In genomic region chr1:155177918-155178281, GRCh38 we compare ENCODE assay signal across 23 cellular contexts. TPM values are rescaled to one million over a fixed set of nuclear protein-coding genes. Genes with fewer than 3 reads are reported as not detected.
DNase-seq lines count a peak whose midpoint lies in the region; ATAC-seq and TF ChIP-seq lines count a peak whose summit lies in the region.
"Had no signal": no experiment of that assay in that cellular context is flagged by ENCODE, and none has a peak within 500 bp of the region (broad histone marks: within the 10 kb centered on the region; RNA-seq: fewer than 3 reads in every experiment).

No MANE protein-coding gene starts in this region.

- H3K9me3 Mint-ChIP-seq in natural killer cell treated with Interleukin-12 subunit alpha and Interleukin-12 subunit beta and Interleukin-15 and Interleukin-18, amount 100 ng/mL, for 72 hours: no peaks in the 10 kb centered on the region
- H3K9me3 Mint-ChIP-seq: activated CD4-positive, alpha-beta T cell treated with anti-CD3 and anti-CD28 coated beads, Interleukin-2, amount 10 ng/mL, durations not matched to agents 24 days and 14 days; stimulated activated naive CD8-positive, alpha-beta T cell treated with anti-CD3 and anti-CD28 coated beads, Interleukin-15, amount 100 ng/mL, for 72 hours had no signal

- no peak for TF ChIP-seq CTCF in GM20000 (IDR thresholded peaks at IDR 0.05; ENCODE audit: extremely low read depth, missing control alignments)
- no peak for TF ChIP-seq CTCF in coronary artery (IDR thresholded peaks at IDR 0.05)
- no peak for TF ChIP-seq CTCF in ovary (IDR thresholded peaks at IDR 0.05)

- H3K27ac ChIP-seq in coronary artery: no peak overlapping the region
- H3K27ac ChIP-seq in ovary: no peak overlapping the region
- H3K27ac ChIP-seq: brain microvascular endothelial cell, KMS-11, uterus had no signal

- no peaks in the 10 kb centered on the region for H3K27me3 ChIP-seq in ovary
- H3K27me3 ChIP-seq: BE2C, brain microvascular endothelial cell, dorsolateral prefrontal cortex, uterus had no signal

- no peak for TF ChIP-seq EP300 in ovary (IDR thresholded peaks at IDR 0.05)

- no peaks in the 10 kb centered on the region for H3K9me3 ChIP-seq in ovary
- H3K9me3 ChIP-seq: BE2C, uterus had no signal

- peak; percentile 14 for DNase-seq in activated CD4-positive, CD25-positive, alpha-beta regulatory T cell treated with anti-CD3 and anti-CD28 coated beads, Interleukin-2, amount 50 U/mL, for 72 hours
- DNase-seq in activated CD4-positive, CD25-positive, alpha-beta regulatory T cell (lab: John Stamatoyannopoulos, UW): no peak
- peak; percentile 23 for DNase-seq in GM20000 (ENCODE audit: low spot score)
- DNase-seq in coronary artery (ENCODE audit: low spot score): peak; percentile 68
- DNase-seq in ovary: peak in 4 of 5 donors; percentile 12 to 31 (median 24)
- DNase-seq in natural killer cell treated with Interleukin-12 subunit alpha and Interleukin-12 subunit beta and Interleukin-15 and Interleukin-18, amount 100 ng/mL, for 72 hours (ENCODE audit: low spot score): no peak
- DNase-seq in HT-29 (ENCODE audit: low spot score): no peak
- DNase-seq in G401 (ENCODE audit: low spot score): no peak
- DNase-seq: activated CD4-positive, alpha-beta T cell treated with anti-CD3 and anti-CD28 coated beads, Interleukin-2, amount 10 ng/mL, durations not matched to agents 24 days and 14 days; BE2C; brain microvascular endothelial cell; EL; erythroblast; NCI-H1092 treated with DMSO at 0.1 percent for 48 hours; NCI-H2081; NCI-H446 treated with DMSO at 0.1 percent for 48 hours; stimulated activated CD4-positive, alpha-beta T cell treated with anti-CD3 and anti-CD28 coated beads, Interleukin-2, amount 100 ng/mL, for 24 hours; SW 1271 had no signal

- H3K36me3 ChIP-seq in ovary: no peaks in the 10 kb centered on the region
- H3K36me3 ChIP-seq: uterus had no signal

- TF ChIP-seq POLR2A in ovary (IDR thresholded peaks at IDR 0.05): no peak

- intact Hi-C loops in ovary (cut with DNase I): loop anchor here in 1 of 4 donors (10.0 kb wide), 2 partner anchors 147 to 417 kb away; partner anchors contain the start of gene RUSC1

- ATAC-seq in natural killer cell treated with Interleukin-12 subunit alpha and Interleukin-12 subunit beta and Interleukin-15 and Interleukin-18, amount 100 ng/mL, for 72 hours: no peak
- ATAC-seq: stimulated activated naive CD8-positive, alpha-beta T cell treated with anti-CD3 and anti-CD28 coated beads, Interleukin-15, amount 100 ng/mL, for 72 hours had no signal

- no peaks in the 10 kb centered on the region for H3K36me3 Mint-ChIP-seq in natural killer cell treated with Interleukin-12 subunit alpha and Interleukin-12 subunit beta and Interleukin-15 and Interleukin-18, amount 100 ng/mL, for 72 hours

- 94 to 97% (median 96%) methylated on average over 9 of the region's 9 CpGs for WGBS in ovary, 3 donors

- no peaks in the 10 kb centered on the region for H3K27me3 Mint-ChIP-seq in natural killer cell treated with Interleukin-12 subunit alpha and Interleukin-12 subunit beta and Interleukin-15 and Interleukin-18, amount 100 ng/mL, for 72 hours
- H3K27me3 Mint-ChIP-seq: stimulated activated naive CD8-positive, alpha-beta T cell treated with anti-CD3 and anti-CD28 coated beads, Interleukin-15, amount 100 ng/mL, for 72 hours had no signal

- H3K4me1 ChIP-seq in ovary (ENCODE audit: insufficient read depth): no peaks in the 10 kb centered on the region
- H3K4me1 ChIP-seq: uterus had no signal

- no peak overlapping the region for H3K27ac Mint-ChIP-seq in natural killer cell treated with Interleukin-12 subunit alpha and Interleukin-12 subunit beta and Interleukin-15 and Interleukin-18, amount 100 ng/mL, for 72 hours
- H3K27ac Mint-ChIP-seq: activated CD4-positive, alpha-beta T cell treated with anti-CD3 and anti-CD28 coated beads, Interleukin-2, amount 10 ng/mL, durations not matched to agents 24 days and 14 days; stimulated activated naive CD8-positive, alpha-beta T cell treated with anti-CD3 and anti-CD28 coated beads, Interleukin-15, amount 100 ng/mL, for 72 hours had no signal

- in situ Hi-C loops in G401 (cut with HindIII; ENCODE audit: low sequenced_read_pairs): no loop called here

- H3K4me3 ChIP-seq in coronary artery (no peak overlapping the region), ovary (no peak overlapping the region)
- H3K4me3 ChIP-seq: lung, uterus had no signal

- no peak overlapping the region for H3K4me3 Mint-ChIP-seq in natural killer cell treated with Interleukin-12 subunit alpha and Interleukin-12 subunit beta and Interleukin-15 and Interleukin-18, amount 100 ng/mL, for 72 hours
- H3K4me3 Mint-ChIP-seq: activated CD4-positive, alpha-beta T cell treated with anti-CD3 and anti-CD28 coated beads, Interleukin-2, amount 10 ng/mL, durations not matched to agents 24 days and 14 days; stimulated activated naive CD8-positive, alpha-beta T cell treated with anti-CD3 and anti-CD28 coated beads, Interleukin-15, amount 100 ng/mL, for 72 hours had no signal

- H3K4me1 Mint-ChIP-seq in natural killer cell treated with Interleukin-12 subunit alpha and Interleukin-12 subunit beta and Interleukin-15 and Interleukin-18, amount 100 ng/mL, for 72 hours (ENCODE audit: low read depth in 2 of 2): peaks cover 23 to 27% of the 10 kb centered on the region in 2 donors

RNA-seq across cellular contexts. Expression of gene TRIM46, which starts 4.3 kb away (rescaled TPM):
- under 1 TPM in 6 of 7 donors, not detected in 1; 0.12 to 0.87 (median 0.54) TPM for total RNA-seq in ovary
- under 1 TPM; 0.12 to 0.24 TPM for polyA plus RNA-seq in ovary
- 1 to 10 TPM; 3.6 to 9.3 TPM for total RNA-seq in natural killer cell treated with Interleukin-12 subunit alpha and Interleukin-12 subunit beta and Interleukin-15 and Interleukin-18, amount 100 ng/mL, for 72 hours
- not detected in 2 replicates for total RNA-seq in HT-29 (2014; rRNA removed; shearing (Covaris generic))
- total RNA-seq in G401 (2014; rRNA removed; shearing (Covaris generic)): 0.14 and 0.37 TPM in 2 replicates

RNA-seq across cellular contexts. Expression of gene KRTCAP2, which starts 4.8 kb away (rescaled TPM):
- 100 to 1,000 TPM in 6 of 7 donors, 10 to 100 TPM in 1; 96.5 to 209 (median 158) TPM for total RNA-seq in ovary
- 100 to 1,000 TPM; 219 to 499 TPM for polyA plus RNA-seq in ovary
- total RNA-seq in natural killer cell treated with Interleukin-12 subunit alpha and Interleukin-12 subunit beta and Interleukin-15 and Interleukin-18, amount 100 ng/mL, for 72 hours: 100 to 1,000 TPM; 149 to 223 TPM
- total RNA-seq in HT-29 (2014; rRNA removed; shearing (Covaris generic)): 107 and 128 TPM in 2 replicates
- 177 and 223 TPM in 2 replicates for total RNA-seq in G401 (2014; rRNA removed; shearing (Covaris generic))

RNA-seq across cellular contexts. Expression of gene THBS3, which starts 29.8 kb away (rescaled TPM):
- total RNA-seq in ovary: 10 to 100 TPM; 19.9 to 50.2 (median 29.1) TPM
- polyA plus RNA-seq in ovary: 10 to 100 TPM; 23.1 to 28.2 TPM
- 1 to 10 TPM; 4.1 to 9.4 TPM for total RNA-seq in natural killer cell treated with Interleukin-12 subunit alpha and Interleukin-12 subunit beta and Interleukin-15 and Interleukin-18, amount 100 ng/mL, for 72 hours
- 4.2 and 7.6 TPM in 2 replicates for total RNA-seq in HT-29 (2014; rRNA removed; shearing (Covaris generic))
- 75.4 and 79.8 TPM in 2 replicates for total RNA-seq in G401 (2014; rRNA removed; shearing (Covaris generic))

RNA-seq across cellular contexts. Expression of gene MTX1, which starts 30.6 kb away (rescaled TPM):
- total RNA-seq in ovary: 10 to 100 TPM; 18.5 to 33.4 (median 27.7) TPM
- polyA plus RNA-seq in ovary: 10 to 100 TPM; 15.6 to 35.4 TPM
- 10 to 100 TPM; 42.6 to 53.0 TPM for total RNA-seq in natural killer cell treated with Interleukin-12 subunit alpha and Interleukin-12 subunit beta and Interleukin-15 and Interleukin-18, amount 100 ng/mL, for 72 hours
- total RNA-seq in HT-29 (2014; rRNA removed; shearing (Covaris generic)): 72.2 and 86.8 TPM in 2 replicates
- 125 and 126 TPM in 2 replicates for total RNA-seq in G401 (2014; rRNA removed; shearing (Covaris generic))

RNA-seq across cellular contexts. Expression of gene DPM3, which starts 37.6 kb away (rescaled TPM):
- total RNA-seq in ovary: 100 to 1,000 TPM in 1 of 7 donors, 10 to 100 TPM in 6; 59.3 to 126 (median 85.5) TPM
- polyA plus RNA-seq in ovary: 100 to 1,000 TPM in 1 of 2 donors, under 1 TPM in 1; 0.70 to 168 TPM
- 10 to 100 TPM; 26.0 to 31.1 TPM for total RNA-seq in natural killer cell treated with Interleukin-12 subunit alpha and Interleukin-12 subunit beta and Interleukin-15 and Interleukin-18, amount 100 ng/mL, for 72 hours
- total RNA-seq in HT-29 (2014; rRNA removed; shearing (Covaris generic)): 86.2 and 100 TPM in 2 replicates
- 83.3 and 104 TPM in 2 replicates for total RNA-seq in G401 (2014; rRNA removed; shearing (Covaris generic))

Comparison
In these comparisons a context has a peak if more than half of its experiments do, and no peak if none do; other contexts are left out.
1. DNase-seq: peak in activated CD4-positive, CD25-positive, alpha-beta regulatory T cell treated with anti-CD3 and anti-CD28 coated beads, Interleukin-2, amount 50 U/mL, for 72 hours (single experiment), GM20000 (single experiment), coronary artery (single experiment) and ovary (4 of 5); none in activated CD4-positive, CD25-positive, alpha-beta regulatory T cell (0 of 4), natural killer cell treated with Interleukin-12 subunit alpha and Interleukin-12 subunit beta and Interleukin-15 and Interleukin-18, amount 100 ng/mL, for 72 hours (single experiment), HT-29 (single experiment) and G401 (single experiment).